Comparison of ENCODE assay signal across 1 cellular context in the genomic region with DNA sequence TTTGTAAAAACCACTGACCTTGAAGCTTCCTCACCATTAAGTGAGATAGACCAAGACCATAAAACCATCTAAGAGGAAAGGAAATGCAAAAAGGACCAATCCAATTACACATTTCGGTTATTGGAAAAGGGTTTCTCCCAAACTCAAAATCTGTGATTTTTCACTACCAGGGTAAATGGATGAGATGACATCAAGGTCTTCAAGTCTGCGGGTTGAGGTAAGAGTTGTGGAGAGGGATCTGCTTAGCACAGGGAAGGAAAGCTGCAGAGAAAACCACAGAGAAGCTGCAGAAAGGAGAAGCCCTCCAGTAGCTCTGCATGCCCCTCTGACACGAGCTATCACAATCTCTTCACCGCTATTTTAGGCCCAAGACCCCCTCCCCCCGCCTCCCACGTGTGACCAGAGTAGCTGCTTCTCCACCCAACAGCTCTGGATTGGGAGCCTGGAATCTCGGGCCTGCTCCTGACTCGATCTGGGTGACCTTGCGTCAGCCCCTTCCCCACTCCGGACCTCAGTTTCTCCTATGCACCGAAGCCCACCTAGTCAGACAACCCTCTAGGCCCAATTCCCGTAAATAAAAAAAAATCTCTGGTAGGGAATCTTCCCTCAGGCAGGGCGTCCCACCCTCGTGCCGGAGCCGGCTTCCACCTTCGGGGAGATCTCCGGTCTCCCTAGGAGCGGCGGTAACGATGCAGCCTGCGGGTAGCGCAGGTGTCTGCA.
TF ChIP-seq lines count a peak whose summit lies in the region.

No MANE protein-coding gene starts in this region.

TF ChIP-seq in K562, 482 proteins besides CTCF, POLR2A, EP300 and RAD21 (continued from another document and continues in another):
- TF ChIP-seq, protein P1, sequence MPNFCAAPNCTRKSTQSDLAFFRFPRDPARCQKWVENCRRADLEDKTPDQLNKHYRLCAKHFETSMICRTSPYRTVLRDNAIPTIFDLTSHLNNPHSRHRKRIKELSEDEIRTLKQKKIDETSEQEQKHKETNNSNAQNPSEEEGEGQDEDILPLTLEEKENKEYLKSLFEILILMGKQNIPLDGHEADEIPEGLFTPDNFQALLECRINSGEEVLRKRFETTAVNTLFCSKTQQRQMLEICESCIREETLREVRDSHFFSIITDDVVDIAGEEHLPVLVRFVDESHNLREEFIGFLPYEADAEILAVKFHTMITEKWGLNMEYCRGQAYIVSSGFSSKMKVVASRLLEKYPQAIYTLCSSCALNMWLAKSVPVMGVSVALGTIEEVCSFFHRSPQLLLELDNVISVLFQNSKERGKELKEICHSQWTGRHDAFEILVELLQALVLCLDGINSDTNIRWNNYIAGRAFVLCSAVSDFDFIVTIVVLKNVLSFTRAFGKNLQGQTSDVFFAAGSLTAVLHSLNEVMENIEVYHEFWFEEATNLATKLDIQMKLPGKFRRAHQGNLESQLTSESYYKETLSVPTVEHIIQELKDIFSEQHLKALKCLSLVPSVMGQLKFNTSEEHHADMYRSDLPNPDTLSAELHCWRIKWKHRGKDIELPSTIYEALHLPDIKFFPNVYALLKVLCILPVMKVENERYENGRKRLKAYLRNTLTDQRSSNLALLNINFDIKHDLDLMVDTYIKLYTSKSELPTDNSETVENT (CRISPR knock-in tag; IDR thresholded peaks at IDR 0.05) = no peak
- TF ChIP-seq KLF13 (tag; IDR thresholded peaks at IDR 0.05; ENCODE audit: borderline replicate concordance, low read depth) (no peak), MEF2D (tag; conservative IDR thresholded peaks at IDR 0.05; ENCODE audit: low read depth) (no peak), ZNF551 (CRISPR knock-in tag; IDR thresholded peaks at IDR 0.05) (no peak), SRSF3 (IDR thresholded peaks at IDR 0.05; ENCODE audit: insufficient read depth, low read length) (0 out of 2 replicates have a peak, but pooled peaks have one; percentile 77), DDX20 (tag; IDR thresholded peaks at IDR 0.05; ENCODE audit: low read depth) (no peak), EGR1 (conservative IDR thresholded peaks at IDR 0.05) (0 out of 2 replicates have a peak, but pooled peaks have one; percentile 29), ZNF311 (CRISPR knock-in tag; IDR thresholded peaks at IDR 0.05) (no peak), LCOR (CRISPR knock-in tag; IDR thresholded peaks at IDR 0.05) (peak; percentile 54; the same call in 1 of the 2 replicates), NUFIP1 (IDR thresholded peaks at IDR 0.05; ENCODE audit: partially characterized antibody) (no peak), ELF4 (CRISPR knock-in tag; IDR thresholded peaks at IDR 0.05) (no peak), MYBL2 (IDR thresholded peaks at IDR 0.05; ENCODE audit: low read depth) (no peak), MYBL2 (CRISPR knock-in tag; IDR thresholded peaks at IDR 0.05; ENCODE audit: borderline replicate concordance) (no peak), CEBPB (tag; IDR thresholded peaks at IDR 0.05) (no peak), SIN3B (IDR thresholded peaks at IDR 0.05; ENCODE audit: low read depth) (no peak), ZFP30 (CRISPR knock-in tag; IDR thresholded peaks at IDR 0.05; ENCODE audit: borderline replicate concordance) (no peak), ZNF134 (CRISPR knock-in tag; conservative IDR thresholded peaks at IDR 0.05) (no peak), ZNF282 (CRISPR knock-in tag; IDR thresholded peaks at IDR 0.05) (no peak), ZNF717 (CRISPR knock-in tag; IDR thresholded peaks at IDR 0.05) (no peak), GABPA (tag; conservative IDR thresholded peaks at IDR 0.05; ENCODE audit: low read depth) (no peak), KAT2B (IDR thresholded peaks at IDR 0.05; ENCODE audit: low read depth, low read length) (no peak), ZNF12 (CRISPR knock-in tag; IDR thresholded peaks at IDR 0.05) (peak; percentile 65; the same call in 1 of the 2 replicates), NFYB (IDR thresholded peaks at IDR 0.05; ENCODE audit: extremely low read depth, insufficient read length) (no peak), ZEB2 (IDR thresholded peaks at IDR 0.05) (no peak), GABPB1 (CRISPR knock-in tag; IDR thresholded peaks at IDR 0.05) (peak; percentile 17; the same call in 1 of the 2 replicates), BRD9 (IDR thresholded peaks at IDR 0.05; ENCODE audit: low read depth, partially characterized antibody) (no peak), RAD51 (IDR thresholded peaks at IDR 0.05; ENCODE audit: borderline replicate concordance, low read depth) (no peak; the same call in 1 of the 2 replicates), OTX1 (CRISPR knock-in tag; IDR thresholded peaks at IDR 0.05) (0 out of 2 replicates have a peak, but pooled peaks have one; percentile 40), CHD1 (IDR thresholded peaks at IDR 0.05; ENCODE audit: low read length) (no peak), RBM17 (IDR thresholded peaks at IDR 0.05; ENCODE audit: borderline replicate concordance, low read depth, low read length) (no peak), ZNF217 (CRISPR knock-in tag; IDR thresholded peaks at IDR 0.05) (no peak), FOXK2 (conservative IDR thresholded peaks at IDR 0.05 in 1 of 2, IDR thresholded peaks at IDR 0.05 in 1 of 2; ENCODE audit: low read depth in 2 of 2) (no peak), ZC3H8 (IDR thresholded peaks at IDR 0.05) (no peak)
- TF ChIP-seq, protein P2, sequence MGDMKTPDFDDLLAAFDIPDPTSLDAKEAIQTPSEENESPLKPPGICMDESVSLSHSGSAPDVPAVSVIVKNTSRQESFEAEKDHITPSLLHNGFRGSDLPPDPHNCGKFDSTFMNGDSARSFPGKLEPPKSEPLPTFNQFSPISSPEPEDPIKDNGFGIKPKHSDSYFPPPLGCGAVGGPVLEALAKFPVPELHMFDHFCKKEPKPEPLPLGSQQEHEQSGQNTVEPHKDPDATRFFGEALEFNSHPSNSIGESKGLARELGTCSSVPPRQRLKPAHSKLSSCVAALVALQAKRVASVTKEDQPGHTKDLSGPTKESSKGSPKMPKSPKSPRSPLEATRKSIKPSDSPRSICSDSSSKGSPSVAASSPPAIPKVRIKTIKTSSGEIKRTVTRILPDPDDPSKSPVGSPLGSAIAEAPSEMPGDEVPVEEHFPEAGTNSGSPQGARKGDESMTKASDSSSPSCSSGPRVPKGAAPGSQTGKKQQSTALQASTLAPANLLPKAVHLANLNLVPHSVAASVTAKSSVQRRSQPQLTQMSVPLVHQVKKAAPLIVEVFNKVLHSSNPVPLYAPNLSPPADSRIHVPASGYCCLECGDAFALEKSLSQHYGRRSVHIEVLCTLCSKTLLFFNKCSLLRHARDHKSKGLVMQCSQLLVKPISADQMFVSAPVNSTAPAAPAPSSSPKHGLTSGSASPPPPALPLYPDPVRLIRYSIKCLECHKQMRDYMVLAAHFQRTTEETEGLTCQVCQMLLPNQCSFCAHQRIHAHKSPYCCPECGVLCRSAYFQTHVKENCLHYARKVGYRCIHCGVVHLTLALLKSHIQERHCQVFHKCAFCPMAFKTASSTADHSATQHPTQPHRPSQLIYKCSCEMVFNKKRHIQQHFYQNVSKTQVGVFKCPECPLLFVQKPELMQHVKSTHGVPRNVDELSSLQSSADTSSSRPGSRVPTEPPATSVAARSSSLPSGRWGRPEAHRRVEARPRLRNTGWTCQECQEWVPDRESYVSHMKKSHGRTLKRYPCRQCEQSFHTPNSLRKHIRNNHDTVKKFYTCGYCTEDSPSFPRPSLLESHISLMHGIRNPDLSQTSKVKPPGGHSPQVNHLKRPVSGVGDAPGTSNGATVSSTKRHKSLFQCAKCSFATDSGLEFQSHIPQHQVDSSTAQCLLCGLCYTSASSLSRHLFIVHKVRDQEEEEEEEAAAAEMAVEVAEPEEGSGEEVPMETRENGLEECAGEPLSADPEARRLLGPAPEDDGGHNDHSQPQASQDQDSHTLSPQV (IDR thresholded peaks at IDR 0.05) = no peak
- TF ChIP-seq, protein P3, sequence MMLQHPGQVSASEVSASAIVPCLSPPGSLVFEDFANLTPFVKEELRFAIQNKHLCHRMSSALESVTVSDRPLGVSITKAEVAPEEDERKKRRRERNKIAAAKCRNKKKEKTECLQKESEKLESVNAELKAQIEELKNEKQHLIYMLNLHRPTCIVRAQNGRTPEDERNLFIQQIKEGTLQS (IDR thresholded peaks at IDR 0.05) = no peak
- TF ChIP-seq, protein P3 (CRISPR knock-in tag; conservative IDR thresholded peaks at IDR 0.05) = no peak
- TF ChIP-seq, protein P4, sequence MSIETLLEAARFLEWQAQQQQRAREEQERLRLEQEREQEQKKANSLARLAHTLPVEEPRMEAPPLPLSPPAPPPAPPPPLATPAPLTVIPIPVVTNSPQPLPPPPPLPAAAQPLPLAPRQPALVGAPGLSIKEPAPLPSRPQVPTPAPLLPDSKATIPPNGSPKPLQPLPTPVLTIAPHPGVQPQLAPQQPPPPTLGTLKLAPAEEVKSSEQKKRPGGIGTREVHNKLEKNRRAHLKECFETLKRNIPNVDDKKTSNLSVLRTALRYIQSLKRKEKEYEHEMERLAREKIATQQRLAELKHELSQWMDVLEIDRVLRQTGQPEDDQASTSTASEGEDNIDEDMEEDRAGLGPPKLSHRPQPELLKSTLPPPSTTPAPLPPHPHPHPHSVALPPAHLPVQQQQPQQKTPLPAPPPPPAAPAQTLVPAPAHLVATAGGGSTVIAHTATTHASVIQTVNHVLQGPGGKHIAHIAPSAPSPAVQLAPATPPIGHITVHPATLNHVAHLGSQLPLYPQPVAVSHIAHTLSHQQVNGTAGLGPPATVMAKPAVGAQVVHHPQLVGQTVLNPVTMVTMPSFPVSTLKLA (conservative IDR thresholded peaks at IDR 0.05) = peak; percentile 15 to 34; a peak in 3 of 4 replicates
- TF ChIP-seq, protein P5, sequence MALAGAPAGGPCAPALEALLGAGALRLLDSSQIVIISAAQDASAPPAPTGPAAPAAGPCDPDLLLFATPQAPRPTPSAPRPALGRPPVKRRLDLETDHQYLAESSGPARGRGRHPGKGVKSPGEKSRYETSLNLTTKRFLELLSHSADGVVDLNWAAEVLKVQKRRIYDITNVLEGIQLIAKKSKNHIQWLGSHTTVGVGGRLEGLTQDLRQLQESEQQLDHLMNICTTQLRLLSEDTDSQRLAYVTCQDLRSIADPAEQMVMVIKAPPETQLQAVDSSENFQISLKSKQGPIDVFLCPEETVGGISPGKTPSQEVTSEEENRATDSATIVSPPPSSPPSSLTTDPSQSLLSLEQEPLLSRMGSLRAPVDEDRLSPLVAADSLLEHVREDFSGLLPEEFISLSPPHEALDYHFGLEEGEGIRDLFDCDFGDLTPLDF (CRISPR knock-in tag; IDR thresholded peaks at IDR 0.05) = peak; percentile 74; the same call in 1 of the 2 replicates
- TF ChIP-seq, protein P6, sequence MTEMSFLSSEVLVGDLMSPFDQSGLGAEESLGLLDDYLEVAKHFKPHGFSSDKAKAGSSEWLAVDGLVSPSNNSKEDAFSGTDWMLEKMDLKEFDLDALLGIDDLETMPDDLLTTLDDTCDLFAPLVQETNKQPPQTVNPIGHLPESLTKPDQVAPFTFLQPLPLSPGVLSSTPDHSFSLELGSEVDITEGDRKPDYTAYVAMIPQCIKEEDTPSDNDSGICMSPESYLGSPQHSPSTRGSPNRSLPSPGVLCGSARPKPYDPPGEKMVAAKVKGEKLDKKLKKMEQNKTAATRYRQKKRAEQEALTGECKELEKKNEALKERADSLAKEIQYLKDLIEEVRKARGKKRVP (CRISPR knock-in tag; IDR thresholded peaks at IDR 0.05) = 0 out of 2 replicates have a peak, but pooled peaks have one; percentile 20
- TF ChIP-seq, protein P7, sequence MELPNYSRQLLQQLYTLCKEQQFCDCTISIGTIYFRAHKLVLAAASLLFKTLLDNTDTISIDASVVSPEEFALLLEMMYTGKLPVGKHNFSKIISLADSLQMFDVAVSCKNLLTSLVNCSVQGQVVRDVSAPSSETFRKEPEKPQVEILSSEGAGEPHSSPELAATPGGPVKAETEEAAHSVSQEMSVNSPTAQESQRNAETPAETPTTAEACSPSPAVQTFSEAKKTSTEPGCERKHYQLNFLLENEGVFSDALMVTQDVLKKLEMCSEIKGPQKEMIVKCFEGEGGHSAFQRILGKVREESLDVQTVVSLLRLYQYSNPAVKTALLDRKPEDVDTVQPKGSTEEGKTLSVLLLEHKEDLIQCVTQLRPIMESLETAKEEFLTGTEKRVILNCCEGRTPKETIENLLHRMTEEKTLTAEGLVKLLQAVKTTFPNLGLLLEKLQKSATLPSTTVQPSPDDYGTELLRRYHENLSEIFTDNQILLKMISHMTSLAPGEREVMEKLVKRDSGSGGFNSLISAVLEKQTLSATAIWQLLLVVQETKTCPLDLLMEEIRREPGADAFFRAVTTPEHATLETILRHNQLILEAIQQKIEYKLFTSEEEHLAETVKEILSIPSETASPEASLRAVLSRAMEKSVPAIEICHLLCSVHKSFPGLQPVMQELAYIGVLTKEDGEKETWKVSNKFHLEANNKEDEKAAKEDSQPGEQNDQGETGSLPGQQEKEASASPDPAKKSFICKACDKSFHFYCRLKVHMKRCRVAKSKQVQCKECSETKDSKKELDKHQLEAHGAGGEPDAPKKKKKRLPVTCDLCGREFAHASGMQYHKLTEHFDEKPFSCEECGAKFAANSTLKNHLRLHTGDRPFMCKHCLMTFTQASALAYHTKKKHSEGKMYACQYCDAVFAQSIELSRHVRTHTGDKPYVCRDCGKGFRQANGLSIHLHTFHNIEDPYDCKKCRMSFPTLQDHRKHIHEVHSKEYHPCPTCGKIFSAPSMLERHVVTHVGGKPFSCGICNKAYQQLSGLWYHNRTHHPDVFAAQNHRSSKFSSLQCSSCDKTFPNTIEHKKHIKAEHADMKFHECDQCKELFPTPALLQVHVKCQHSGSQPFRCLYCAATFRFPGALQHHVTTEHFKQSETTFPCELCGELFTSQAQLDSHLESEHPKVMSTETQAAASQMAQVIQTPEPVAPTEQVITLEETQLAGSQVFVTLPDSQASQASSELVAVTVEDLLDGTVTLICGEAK (IDR thresholded peaks at IDR 0.05) = 0 out of 2 replicates have a peak, but pooled peaks have one; percentile 11
- TF ChIP-seq, protein P7 (CRISPR knock-in tag; IDR thresholded peaks at IDR 0.05) = no peak
